In the genomic region with DNA sequence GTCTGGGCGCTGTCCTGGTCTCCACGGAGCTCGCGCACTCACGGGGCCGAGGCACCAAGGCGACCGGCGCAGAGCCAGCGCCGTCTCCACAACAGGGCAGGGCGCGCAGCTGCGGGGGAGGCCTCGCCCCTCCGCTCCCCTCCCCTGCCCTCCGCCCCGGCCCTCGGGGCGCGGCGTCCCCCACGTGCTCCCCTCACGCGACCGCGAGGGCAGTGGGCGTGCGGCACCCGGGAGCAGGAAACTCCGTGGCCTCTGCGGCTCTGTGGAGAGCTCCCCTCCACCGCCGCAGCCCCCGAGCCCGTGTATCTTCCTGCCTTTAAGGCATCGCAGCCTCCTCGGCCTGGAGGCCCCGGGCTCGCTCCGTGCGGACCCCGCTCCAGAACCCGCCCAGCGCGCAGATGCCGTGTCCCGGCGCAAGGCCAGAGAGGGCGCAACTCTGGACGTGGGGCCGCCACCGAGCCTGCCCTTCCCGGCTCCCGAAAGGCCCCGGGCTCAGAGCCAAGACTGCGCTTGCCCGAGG, we compare ENCODE assay signal across 7 cellular contexts. TPM values are rescaled to one million over a fixed set of nuclear protein-coding genes. Genes with fewer than 3 reads are reported as not detected.
DNase-seq lines count a peak whose midpoint lies in the region; ATAC-seq, FAIRE-seq and TF ChIP-seq lines count a peak whose summit lies in the region.

No MANE protein-coding gene starts in this region.

- DNase-seq in GM12892 (ENCODE audit: insufficient read length) (peak; percentile 75), H7 (no peak), M059J (ENCODE audit: low read depth) (peak; percentile 80), choroid plexus epithelial cell (ENCODE audit: low read depth) (peak; percentile 82), left lung (peak; percentile 84 to 92)
- DNase-seq in stimulated activated CD4-positive, alpha-beta T cell treated with anti-CD3 and anti-CD28 coated beads, Interleukin-2, amount 100 ng/mL, for 48 hours: peak; percentile 49 to 51

- H3K4me3 ChIP-seq in H7 (ENCODE audit: insufficient read depth, low read depth, low read length) (peak overlapping the region; percentile 89), choroid plexus epithelial cell (ENCODE audit: low read depth, low read length) (peak overlapping the region; percentile 72), left lung (peak overlapping the region; percentile 55 to 96)

- H3K27me3 ChIP-seq in H7 (ENCODE audit: control insufficient read depth, insufficient read depth, low read length): no peaks in the 10 kb centered on the region
- H3K27me3 ChIP-seq in left lung: peaks cover 0 to 8% of the 10 kb centered on the region in 2 donors

- intact Hi-C loops in left lung (cut with DNase I): no loop called here

- H3K27ac ChIP-seq in VCaP (peak overlapping the region; percentile 100), left lung (peak overlapping the region; percentile 96 to 99)

- ATAC-seq in left lung: peak; percentile 67

- no peak for FAIRE-seq in GM12892 (lab: Jason Lieb, UNC)

- peaks cover 15% of the 10 kb centered on the region for H3K36me3 ChIP-seq in H7 (replicated peaks; ENCODE audit: control insufficient read depth, insufficient read depth, low read length)
- H3K36me3 ChIP-seq in left lung: peaks cover 0 to 26% of the 10 kb centered on the region in 2 donors

- H3K4me1 ChIP-seq in left lung: peaks cover 17 to 77% of the 10 kb centered on the region in 2 donors

- H3K9me3 ChIP-seq in left lung: no peaks in the 10 kb centered on the region

- TF ChIP-seq CTCF in VCaP (conservative IDR thresholded peaks at IDR 0.05): peak; percentile 30
- no peak for TF ChIP-seq CTCF in choroid plexus epithelial cell (conservative IDR thresholded peaks at IDR 0.05; ENCODE audit: low read depth, low read length)
- no peak for TF ChIP-seq CTCF in left lung (IDR thresholded peaks at IDR 0.05)

- no peak for TF ChIP-seq POLR2A in GM12892 (IDR thresholded peaks at IDR 0.05; ENCODE audit: low read depth, low read length)

RNA-seq across cellular contexts. Expression of gene TUBB4B, which starts 0.7 kb away (rescaled TPM):
- 96.6 TPM for polyA plus RNA-seq in GM12892 (2012; ENCODE audit: missing spikeins)
- total RNA-seq in H7 (2014; rRNA removed; shearing (Covaris generic)): 238 and 257 TPM in 2 replicates
- total RNA-seq in M059J (2014; rRNA removed; shearing (Covaris generic)): 273 and 381 TPM in 2 replicates
- 100 to 1,000 TPM; 245 to 337 TPM for total RNA-seq in left lung

RNA-seq across cellular contexts. Expression of gene SLC34A3, which starts 9.7 kb away (rescaled TPM):
- not detected for polyA plus RNA-seq in GM12892 (2012; ENCODE audit: missing spikeins)
- 0.03 TPM in 1 of 2 replicates, not detected in the other for total RNA-seq in H7 (2014; rRNA removed; shearing (Covaris generic))
- 0.10 TPM in 1 of 2 replicates, not detected in the other for total RNA-seq in M059J (2014; rRNA removed; shearing (Covaris generic))
- total RNA-seq in left lung: under 1 TPM in 1 of 2 donors, not detected in 1; 0.12 TPM

RNA-seq across cellular contexts. Expression of gene STPG3, which starts 10.7 kb away (rescaled TPM):
- 0.57 TPM for polyA plus RNA-seq in GM12892 (2012; ENCODE audit: missing spikeins)
- total RNA-seq in H7 (2014; rRNA removed; shearing (Covaris generic)): not detected in 2 replicates
- not detected in 2 replicates for total RNA-seq in M059J (2014; rRNA removed; shearing (Covaris generic))
- not detected for total RNA-seq in left lung

RNA-seq across cellular contexts. Expression of gene RNF224, which starts 13.1 kb away (rescaled TPM):
- polyA plus RNA-seq in GM12892 (2012; ENCODE audit: missing spikeins): not detected
- not detected in 2 replicates for total RNA-seq in H7 (2014; rRNA removed; shearing (Covaris generic))
- total RNA-seq in M059J (2014; rRNA removed; shearing (Covaris generic)): not detected in 2 replicates
- total RNA-seq in left lung: under 1 TPM; 0.15 to 0.18 TPM

RNA-seq across cellular contexts. Expression of gene NELFB, which starts 14.7 kb away (rescaled TPM):
- polyA plus RNA-seq in GM12892 (2012; ENCODE audit: missing spikeins): 21.8 TPM
- total RNA-seq in H7 (2014; rRNA removed; shearing (Covaris generic)): 112 and 121 TPM in 2 replicates
- 41.8 and 73.9 TPM in 2 replicates for total RNA-seq in M059J (2014; rRNA removed; shearing (Covaris generic))
- 10 to 100 TPM; 47.8 to 49.7 TPM for total RNA-seq in left lung
